8 cellular contexts compared by ENCODE assay signal in genomic region chr17:68148936-68149335, GRCh38.
"Had no signal": no experiment of that assay in that cellular context is flagged by ENCODE, and none has a peak within 500 bp of the region (broad histone marks: within the 10 kb centered on the region; RNA-seq: fewer than 3 reads in every experiment).

No MANE protein-coding gene starts in this region.

- FAIRE-seq: G401.6, GM12878, GM12891, GM12892, GM18507, GM19239 had no signal

- ATAC-seq: GM12878 had no signal

- H3K4me3 ChIP-seq: GM12878 had no signal

- DNase-seq: GDM1, GF-D8 had no signal
